9 cellular contexts compared by ENCODE assay signal in genomic region chr2:28445448-28446258, GRCh38. TPM values are rescaled to one million over a fixed set of nuclear protein-coding genes. Genes with fewer than 3 reads are reported as not detected.
DNase-seq lines count a peak whose midpoint lies in the region; ATAC-seq and TF ChIP-seq lines count a peak whose summit lies in the region.
"Had no signal": no experiment of that assay in that cellular context is flagged by ENCODE, and none has a peak within 500 bp of the region (broad histone marks: within the 10 kb centered on the region; RNA-seq: fewer than 3 reads in every experiment).

No MANE protein-coding gene starts in this region.

- DNase-seq in SIG-M5 treated with dmso at 0.1 percent for 504 hours (lab: John Stamatoyannopoulos, UW; ENCODE audit: unreplicated experiment) = peak; percentile 81
- DNase-seq in SIG-M5 (lab: John Stamatoyannopoulos, UW) = no peak
- no peak for DNase-seq in activated CD4-positive, alpha-beta T cell treated with anti-CD3 and anti-CD28 coated beads, Interleukin-2, amount 10 ng/mL, durations not matched to agents 24 days and 14 days
- DNase-seq in fibroblast of the aortic adventitia (ENCODE audit: low read depth) = peak; percentile 94
- DNase-seq in stimulated activated CD4-positive, alpha-beta T cell treated with anti-CD3 and anti-CD28 coated beads, TNF-alpha, amount 100 ng/mL, for 48 hours (ENCODE audit: low read depth in 3 of 3) = peak in 2 of 3 donors; percentile 40 to 68
- no peak for DNase-seq in NCI-H1092 treated with DMSO at 0.1 percent for 48 hours (lab: John Stamatoyannopoulos, UW)
- no peak for DNase-seq in sciatic nerve (ENCODE audit: low spot score)
- DNase-seq in activated gamma-delta T cell (lab: John Stamatoyannopoulos, UW) = no peak

- ATAC-seq in sciatic nerve = no peak

- peak overlapping the region; percentile 85 for H3K27ac Mint-ChIP-seq in activated CD4-positive, alpha-beta T cell treated with anti-CD3 and anti-CD28 coated beads, Interleukin-2, amount 10 ng/mL, durations not matched to agents 24 days and 14 days

- no peak overlapping the region for H3K4me3 ChIP-seq in fibroblast of the aortic adventitia (ENCODE audit: low read depth, low read length)
- H3K4me3 ChIP-seq: BLaER1 had no signal

- H3K36me3 Mint-ChIP-seq in activated CD4-positive, alpha-beta T cell treated with anti-CD3 and anti-CD28 coated beads, Interleukin-2, amount 10 ng/mL, durations not matched to agents 24 days and 14 days (ENCODE audit: low read depth) = peaks cover 2% of the 10 kb centered on the region

- TF ChIP-seq CTCF in fibroblast of the aortic adventitia (IDR thresholded peaks at IDR 0.05; ENCODE audit: insufficient read depth, low read length) = no peak

- H3K27me3 Mint-ChIP-seq in activated CD4-positive, alpha-beta T cell treated with anti-CD3 and anti-CD28 coated beads, Interleukin-2, amount 10 ng/mL, durations not matched to agents 24 days and 14 days = no peaks in the 10 kb centered on the region

- peak overlapping the region; percentile 47 for H3K4me3 Mint-ChIP-seq in activated CD4-positive, alpha-beta T cell treated with anti-CD3 and anti-CD28 coated beads, Interleukin-2, amount 10 ng/mL, durations not matched to agents 24 days and 14 days

- intact Hi-C loops in activated CD4-positive, alpha-beta T cell treated with anti-CD3 and anti-CD28 coated beads, Interleukin-2, amount 10 ng/mL, durations not matched to agents 24 days and 14 days (cut with micrococcal nuclease) = loop anchor here (1.0 to 5.0 kb wide), 4 partner anchors 21 to 488 kb away; no protein-coding TSS in a partner anchor
- intact Hi-C loops in sciatic nerve (cut with DNase I) = no loop called here

- H3K9me3 Mint-ChIP-seq in activated CD4-positive, alpha-beta T cell treated with anti-CD3 and anti-CD28 coated beads, Interleukin-2, amount 10 ng/mL, durations not matched to agents 24 days and 14 days = peaks cover 15% of the 10 kb centered on the region

- H3K4me1 Mint-ChIP-seq in activated CD4-positive, alpha-beta T cell treated with anti-CD3 and anti-CD28 coated beads, Interleukin-2, amount 10 ng/mL, durations not matched to agents 24 days and 14 days = peaks cover 64% of the 10 kb centered on the region

RNA-seq across cellular contexts. Expression of gene PLB1, which starts 50.2 kb away (rescaled TPM):
- 0.63 and 1.8 TPM in 2 replicates for total RNA-seq in activated CD4-positive, alpha-beta T cell treated with anti-CD3 and anti-CD28 coated beads, Interleukin-2, amount 10 ng/mL, durations not matched to agents 24 days and 14 days
- total RNA-seq in fibroblast of the aortic adventitia (ENCODE audit: low replicate concordance) (2.7 and 7.8 TPM in 2 replicates), sciatic nerve (5.5 TPM)

RNA-seq across cellular contexts. Expression of gene FOSL2, which starts 53.0 kb away (rescaled TPM):
- total RNA-seq in activated CD4-positive, alpha-beta T cell treated with anti-CD3 and anti-CD28 coated beads, Interleukin-2, amount 10 ng/mL, durations not matched to agents 24 days and 14 days = 73.2 and 80.6 TPM in 2 replicates
- total RNA-seq in fibroblast of the aortic adventitia (ENCODE audit: low replicate concordance) = 26.3 and 44.4 TPM in 2 replicates
- 230 TPM for total RNA-seq in sciatic nerve

Comparison
In these comparisons a context has a peak if more than half of its experiments do, and no peak if none do; other contexts are left out.
1. DNase-seq: peak in SIG-M5 treated with dmso at 0.1 percent for 504 hours (single experiment), fibroblast of the aortic adventitia (single experiment) and stimulated activated CD4-positive, alpha-beta T cell treated with anti-CD3 and anti-CD28 coated beads, TNF-alpha, amount 100 ng/mL, for 48 hours (2 of 3); none in SIG-M5 (single experiment), activated CD4-positive, alpha-beta T cell treated with anti-CD3 and anti-CD28 coated beads, Interleukin-2, amount 10 ng/mL, durations not matched to agents 24 days and 14 days (single experiment), NCI-H1092 treated with DMSO at 0.1 percent for 48 hours (single experiment), sciatic nerve (single experiment) and activated gamma-delta T cell (single experiment).